In genomic region chr5:98771389-98772109, GRCh38 we compare ENCODE assay signal across 8 cellular contexts. TPM values are rescaled to one million over a fixed set of nuclear protein-coding genes. Genes with fewer than 3 reads are reported as not detected.
DNase-seq lines count a peak whose midpoint lies in the region; ATAC-seq and TF ChIP-seq lines count a peak whose summit lies in the region.

No MANE protein-coding gene starts in this region.

- H3K9ac ChIP-seq in ES-I3 (ENCODE audit: low read depth, low read length) (peak overlapping the region; percentile 93), muscle layer of colon (ENCODE audit: low read length) (peak overlapping the region; percentile 55)

- no peak for ATAC-seq in GM21528 (IDR thresholded peaks at IDR 0.05; ENCODE audit: low FRiP score, unreplicated experiment)

- DNase-seq in HS-5 (ENCODE audit: low read depth) (peak; percentile 93), NCI-H774 (lab: John Stamatoyannopoulos, UW) (peak; percentile 81), activated T-cell treated with anti-CD3 and anti-CD28 coated beads for 4 hours (peak; percentile 53), erythroblast (lab: John Stamatoyannopoulos, UW) (peak; percentile 75 to 83), testis (peak; percentile 88)

- WGBS in testis, 2 donors = 2 to 3% methylated on average over 18 of the region's 18 CpGs

- H3K27ac ChIP-seq in muscle layer of colon (ENCODE audit: low read depth, low read length) (peak overlapping the region; percentile 65), testis (peak overlapping the region; percentile 62 to 71)

- H3K4me3 ChIP-seq in muscle layer of colon (ENCODE audit: low read depth in 1 of 2, low read length in 2 of 2) (peak overlapping the region; percentile 22 to 87), testis (peak overlapping the region; percentile 60 to 77)

- H3K4me1 ChIP-seq in ES-I3 (ENCODE audit: insufficient read depth, low read length) (peaks cover 28% of the 10 kb centered on the region), muscle layer of colon (ENCODE audit: insufficient read depth, low read length) (peaks cover 25% of the 10 kb centered on the region), testis (peaks cover 5% of the 10 kb centered on the region)

- H3K9me3 ChIP-seq in ES-I3 (ENCODE audit: control insufficient read depth, insufficient read depth, low read length) (no peaks in the 10 kb centered on the region), muscle layer of colon (ENCODE audit: low read length) (no peaks in the 10 kb centered on the region), testis (no peaks in the 10 kb centered on the region)

- H3K27me3 ChIP-seq in muscle layer of colon (ENCODE audit: control insufficient read depth in 1 of 2, insufficient read depth in 2 of 2, low read length in 2 of 2) (no peaks in the 10 kb centered on the region), testis (no peaks in the 10 kb centered on the region)

- intact Hi-C loops in testis (cut with DNase I; ENCODE audit: low total_unique reads) = loop anchor here (5.0 kb wide), 1 partner anchor 1964 kb away; the partner anchor contains the start of gene ERAP1

- H3K36me3 ChIP-seq in ES-I3 (ENCODE audit: insufficient read depth, low read length) (peaks cover 7% of the 10 kb centered on the region; the same call in 1 of the 2 replicates), muscle layer of colon (ENCODE audit: insufficient read depth, low read length) (no peaks in the 10 kb centered on the region), testis (ENCODE audit: low read depth, missing control alignments) (no peaks in the 10 kb centered on the region)

- no peak for TF ChIP-seq POLR2A in erythroblast (IDR thresholded peaks at IDR 0.05; ENCODE audit: low read length)
- TF ChIP-seq POLR2A in testis (IDR thresholded peaks at IDR 0.05) = no peak

- peak; percentile 86 to 92 (median 91) for TF ChIP-seq CTCF in testis (IDR thresholded peaks at IDR 0.05)

RNA-seq across cellular contexts. Expression of gene RGMB, which starts 1.9 kb away (rescaled TPM):
- total RNA-seq in testis = 10 to 100 TPM; 41.2 to 47.4 TPM
- 22.4 TPM for polyA plus RNA-seq in testis (ENCODE audit: insufficient read depth, low read depth, low replicate concordance)
